In the genomic region with DNA sequence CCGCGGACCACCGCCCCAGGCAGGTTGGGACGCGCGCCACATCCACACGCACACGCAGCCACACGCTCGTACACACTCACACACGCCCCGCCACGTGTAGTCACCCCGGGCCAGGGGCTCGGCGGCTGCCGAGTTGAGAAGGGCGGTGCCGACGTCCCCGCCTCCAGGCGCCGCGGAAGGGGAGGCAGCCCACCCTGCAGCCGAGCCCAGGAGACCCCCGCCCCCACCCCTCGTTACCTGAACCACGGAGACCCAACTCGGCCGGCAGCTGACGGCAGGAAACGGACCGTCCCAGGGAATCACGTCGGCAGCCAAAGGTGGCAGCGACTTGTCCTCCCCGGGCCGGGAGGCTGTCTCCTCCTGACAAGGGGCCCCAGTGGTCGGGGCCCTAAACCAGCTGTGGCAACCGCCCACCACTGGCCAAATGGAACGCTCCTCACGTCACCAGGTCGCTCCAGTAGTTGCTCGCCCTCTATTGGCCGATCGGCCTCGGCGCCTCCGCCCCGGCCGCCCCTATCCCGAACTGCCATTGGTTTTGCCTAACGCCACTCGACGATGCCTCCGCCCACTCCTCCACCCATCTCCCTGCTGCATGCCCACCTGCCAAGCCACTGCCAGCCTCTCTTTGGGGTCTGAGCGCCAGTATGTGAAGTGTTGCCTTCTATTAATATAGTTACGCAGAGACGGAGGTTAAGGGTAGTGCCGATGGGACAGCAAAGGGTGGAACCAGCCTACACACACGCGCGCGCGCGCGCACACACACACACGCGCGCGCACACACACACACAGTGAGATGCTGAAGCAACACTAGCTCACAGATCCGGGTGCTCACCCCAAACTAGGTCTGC, we compare ENCODE assay signal across 8 cellular contexts.
DNase-seq lines count a peak whose midpoint lies in the region; ATAC-seq lines count a peak whose summit lies in the region.

TSS of gene ZDHHC9 (minus strand) at position 428 of the 848 bp plus-strand sequence. CDS start 1,941 bp downstream, outside the sequence.

- ATAC-seq in GM19025 (IDR thresholded peaks at IDR 0.05; ENCODE audit: low read depth, unreplicated experiment) (peak; percentile 99), HG03280 (IDR thresholded peaks at IDR 0.05; ENCODE audit: unreplicated experiment) (peak; percentile 100)
- peak; percentile 97 to 99 for ATAC-seq in activated CD4-positive, CD25-positive, alpha-beta regulatory T cell treated with anti-CD3 and anti-CD28 coated beads, Interleukin-2, amount 50 U/mL, for 24 hours
- ATAC-seq in central memory CD8-positive, alpha-beta T cell (replicated peaks; ENCODE audit: extremely low read depth, poor library complexity, severe bottlenecking), result peak; percentile 95

- peaks cover 10% of the 10 kb centered on the region for H3K36me3 Mint-ChIP-seq in central memory CD8-positive, alpha-beta T cell (ENCODE audit: insufficient read depth)

- H3K4me1 Mint-ChIP-seq in central memory CD8-positive, alpha-beta T cell, result no peaks in the 10 kb centered on the region

- H3K27ac Mint-ChIP-seq in central memory CD8-positive, alpha-beta T cell (ENCODE audit: low read depth), result peak within 1 kb of the TSS; percentile 59

- DNase-seq in AG08396 (ENCODE audit: low spot score), result peak; percentile 93
- DNase-seq in NCI-H345 treated with DMSO at 0.1 percent for 48 hours (lab: John Stamatoyannopoulos, UW; ENCODE audit: unreplicated experiment), result peak; percentile 64
- peak; percentile 67 to 77 for DNase-seq in central memory CD8-positive, alpha-beta T cell (ENCODE audit: low spot score in 2 of 2)
- DNase-seq in islet precursor cell, result peak; percentile 94
- DNase-seq in stimulated activated CD4-positive, alpha-beta T cell treated with anti-CD3 and anti-CD28 coated beads, Interleukin-12 subunit alpha, Interleukin-12 subunit beta, amount 100 ng/mL, for 4 hours, result peak; percentile 75

- no peaks in the 10 kb centered on the region for H3K9me3 Mint-ChIP-seq in central memory CD8-positive, alpha-beta T cell

- peak within 1 kb of the TSS; percentile 87 for H3K4me3 Mint-ChIP-seq in central memory CD8-positive, alpha-beta T cell

- no peaks in the 10 kb centered on the region for H3K27me3 Mint-ChIP-seq in central memory CD8-positive, alpha-beta T cell

Comparison
In these comparisons a context has a peak if more than half of its experiments do, and no peak if none do; other contexts are left out.
1. Peak in every context shown above with its lines: DNase-seq and ATAC-seq.